1 cellular context compared by ENCODE assay signal in genomic region chr1:183914891-183915290, GRCh38.
TF ChIP-seq lines count a peak whose summit lies in the region.

No MANE protein-coding gene starts in this region.

TF ChIP-seq in IMR-90, 13 proteins besides CTCF, POLR2A, EP300 and RAD21 (continued from another document):
- TF ChIP-seq, protein P1, sequence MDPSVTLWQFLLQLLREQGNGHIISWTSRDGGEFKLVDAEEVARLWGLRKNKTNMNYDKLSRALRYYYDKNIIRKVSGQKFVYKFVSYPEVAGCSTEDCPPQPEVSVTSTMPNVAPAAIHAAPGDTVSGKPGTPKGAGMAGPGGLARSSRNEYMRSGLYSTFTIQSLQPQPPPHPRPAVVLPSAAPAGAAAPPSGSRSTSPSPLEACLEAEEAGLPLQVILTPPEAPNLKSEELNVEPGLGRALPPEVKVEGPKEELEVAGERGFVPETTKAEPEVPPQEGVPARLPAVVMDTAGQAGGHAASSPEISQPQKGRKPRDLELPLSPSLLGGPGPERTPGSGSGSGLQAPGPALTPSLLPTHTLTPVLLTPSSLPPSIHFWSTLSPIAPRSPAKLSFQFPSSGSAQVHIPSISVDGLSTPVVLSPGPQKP (IDR thresholded peaks at IDR 0.05; ENCODE audit: borderline replicate concordance, low read depth, low read length), result no peak
- no peak for TF ChIP-seq BHLHE40 (IDR thresholded peaks at IDR 0.05; ENCODE audit: low read depth, low read length)
- TF ChIP-seq MAFK (IDR thresholded peaks at IDR 0.05; ENCODE audit: low read depth, low read length), result no peak
- TF ChIP-seq CHD1 (IDR thresholded peaks at IDR 0.05; ENCODE audit: low read depth, low read length), result no peak
- no peak for TF ChIP-seq RCOR1 (IDR thresholded peaks at IDR 0.05; ENCODE audit: insufficient replicate concordance, low read length)
- no peak for TF ChIP-seq MAZ (IDR thresholded peaks at IDR 0.05; ENCODE audit: borderline replicate concordance, low read depth, low read length)
- TF ChIP-seq SMC3 (IDR thresholded peaks at IDR 0.05; ENCODE audit: low read depth, low read length), result no peak
TF ChIP-seq in IMR-90: peak in this region for 0.
